Comparison of ENCODE assay signal across 1 cellular context in genomic region chr2:95390272-95390880, GRCh38.
TF ChIP-seq lines count a peak whose summit lies in the region.

No MANE protein-coding gene starts in this region.

TF ChIP-seq in HepG2, 621 proteins besides CTCF, POLR2A, EP300 and RAD21 (continued from another document and continues in another):
- TF ChIP-seq AFF4 (CRISPR knock-in tag; IDR thresholded peaks at IDR 0.05) (no peak), ZNF232 (CRISPR knock-in tag; IDR thresholded peaks at IDR 0.05; ENCODE audit: borderline replicate concordance) (peak; percentile 59; the same call in 1 of the 2 replicates), ZNF850 (CRISPR knock-in tag; conservative IDR thresholded peaks at IDR 0.05) (0 out of 2 replicates have a peak, but pooled peaks have one; percentile 61), ZNF460 (CRISPR knock-in tag; IDR thresholded peaks at IDR 0.05; ENCODE audit: borderline replicate concordance) (peak; percentile 14; the same call in 1 of the 2 replicates), NFYC (CRISPR knock-in tag; IDR thresholded peaks at IDR 0.05) (no peak), MEIS1 (CRISPR knock-in tag; IDR thresholded peaks at IDR 0.05; ENCODE audit: borderline replicate concordance) (peak; percentile 56; the same call in 1 of the 2 replicates), DPF2 (CRISPR knock-in tag; IDR thresholded peaks at IDR 0.05; ENCODE audit: borderline replicate concordance, low read depth) (0 out of 2 replicates have a peak, but pooled peaks have one; percentile 70), SNAPC2 (CRISPR knock-in tag; IDR thresholded peaks at IDR 0.05) (0 out of 2 replicates have a peak, but pooled peaks have one; percentile 40), DNMT1 (CRISPR knock-in tag; IDR thresholded peaks at IDR 0.05) (peak; percentile 29; the same call in 1 of the 2 replicates), ZFP36 (IDR thresholded peaks at IDR 0.05; ENCODE audit: borderline replicate concordance, low read depth, low read length, partially characterized antibody) (no peak), MIER3 (CRISPR knock-in tag; IDR thresholded peaks at IDR 0.05; ENCODE audit: borderline replicate concordance) (peak; percentile 51; the same call in 1 of the 2 replicates), GATA4 (IDR thresholded peaks at IDR 0.05; ENCODE audit: borderline replicate concordance, low read depth) (no peak), ZBTB3 (CRISPR knock-in tag; IDR thresholded peaks at IDR 0.05; ENCODE audit: borderline replicate concordance, low read depth) (no peak), CBFB (CRISPR knock-in tag; IDR thresholded peaks at IDR 0.05) (peak; percentile 68; the same call in 1 of the 2 replicates), EHMT2 (IDR thresholded peaks at IDR 0.05; ENCODE audit: borderline replicate concordance, low read depth, low read length) (peak; percentile 86; the same call in 1 of the 2 replicates), CENPT (CRISPR knock-in tag; IDR thresholded peaks at IDR 0.05; ENCODE audit: low read depth) (no peak), NONO (IDR thresholded peaks at IDR 0.05) (no peak), NONO (CRISPR knock-in tag; conservative IDR thresholded peaks at IDR 0.05) (peak; percentile 83), ZNF362 (CRISPR knock-in tag; IDR thresholded peaks at IDR 0.05; ENCODE audit: borderline replicate concordance) (no peak), NR2F2 (IDR thresholded peaks at IDR 0.05; ENCODE audit: borderline replicate concordance, low read depth) (peak; percentile 84), ASH2L (IDR thresholded peaks at IDR 0.05; ENCODE audit: insufficient read length, low read depth, low read length) (peak; percentile 77), GABPB1 (CRISPR knock-in tag; IDR thresholded peaks at IDR 0.05) (peak; percentile 63), ZNF17 (CRISPR knock-in tag; IDR thresholded peaks at IDR 0.05) (no peak), ZBTB40 (IDR thresholded peaks at IDR 0.05) (no peak), ZBTB40 (CRISPR knock-in tag; IDR thresholded peaks at IDR 0.05) (peak; percentile 74), ZNF691 (CRISPR knock-in tag; IDR thresholded peaks at IDR 0.05; ENCODE audit: borderline replicate concordance, low read depth) (0 out of 2 replicates have a peak, but pooled peaks have one; percentile 66), POGZ (CRISPR knock-in tag; IDR thresholded peaks at IDR 0.05) (peak; percentile 88), ZFP36L1 (CRISPR knock-in tag; IDR thresholded peaks at IDR 0.05) (no peak), ZMYM3 (CRISPR knock-in tag; IDR thresholded peaks at IDR 0.05) (peak; percentile 73; the same call in 1 of the 2 replicates), ATRX (CRISPR knock-in tag; IDR thresholded peaks at IDR 0.05; ENCODE audit: borderline replicate concordance) (no peak), PHF5A (CRISPR knock-in tag; IDR thresholded peaks at IDR 0.05; ENCODE audit: low read depth, unreplicated experiment) (peak; percentile 34), TOPORS (CRISPR knock-in tag; IDR thresholded peaks at IDR 0.05) (peak; percentile 69; the same call in 1 of the 2 replicates), HINFP (CRISPR knock-in tag; IDR thresholded peaks at IDR 0.05; ENCODE audit: low read depth) (no peak), CSRNP2 (CRISPR knock-in tag; conservative IDR thresholded peaks at IDR 0.05; ENCODE audit: low read depth) (no peak), CEBPG (CRISPR knock-in tag; IDR thresholded peaks at IDR 0.05) (peak; percentile 79), ZBTB7A (CRISPR knock-in tag; IDR thresholded peaks at IDR 0.05) (peak; percentile 97), YY1 (IDR thresholded peaks at IDR 0.05; ENCODE audit: insufficient read depth, insufficient replicate concordance, low read depth, low read length) (peak; percentile 25), UBTF (CRISPR knock-in tag; IDR thresholded peaks at IDR 0.05) (peak; percentile 12)
